ENCODE assay signal across 1 cellular context in genomic region chr7:22854158-22855048, GRCh38.
A peak's percentile ranks its signal among the peaks of the same experiment; 100 is the strongest.
TF ChIP-seq lines count a peak whose summit lies in the region.

No MANE protein-coding gene starts in this region.

TF ChIP-seq in H1, 55 proteins besides CTCF, POLR2A, EP300 and RAD21 (continued from another document):
- TF ChIP-seq E2F6 (IDR thresholded peaks at IDR 0.05) (peak; percentile 93), PHF8 (conservative IDR thresholded peaks at IDR 0.05; ENCODE audit: low read depth, low read length) (peak; percentile 86), KDM4A (IDR thresholded peaks at IDR 0.05; ENCODE audit: low read depth, low read length, severe bottlenecking) (peak; percentile 90), SIRT6 (IDR thresholded peaks at IDR 0.05; ENCODE audit: low read length) (no peak), GABPA (IDR thresholded peaks at IDR 0.05; ENCODE audit: borderline replicate concordance, insufficient read depth, low read length) (no peak), HDAC6 (IDR thresholded peaks at IDR 0.05; ENCODE audit: low read depth, low read length) (no peak), ASH2L (IDR thresholded peaks at IDR 0.05; ENCODE audit: low read length) (peak; percentile 73), CEBPB (IDR thresholded peaks at IDR 0.05; ENCODE audit: low read depth, low read length) (no peak), ATF2 (IDR thresholded peaks at IDR 0.05; ENCODE audit: low read length) (0 out of 2 replicates have a peak, but pooled peaks have one; percentile 22), HDAC2 (IDR thresholded peaks at IDR 0.05; ENCODE audit: borderline replicate concordance in 1 of 2, low read depth in 2 of 2, low read length in 2 of 2) (peak in 1 of 2 experiments; percentile 78; a peak in 1 of 4 replicates), MAX (IDR thresholded peaks at IDR 0.05) (peak; percentile 98), GTF2F1 (IDR thresholded peaks at IDR 0.05; ENCODE audit: borderline replicate concordance, low read depth, low read length) (peak; percentile 74), SIN3A (conservative IDR thresholded peaks at IDR 0.05 in 1 of 2, IDR thresholded peaks at IDR 0.05 in 1 of 2; ENCODE audit: low read depth in 1 of 2, low read length in 2 of 2) (peak in 1 of 2 experiments; percentile 34; a peak in 1 of 4 replicates), USF2 (IDR thresholded peaks at IDR 0.05; ENCODE audit: low read length) (peak; percentile 57), POLR2AphosphoS5 (IDR thresholded peaks at IDR 0.05; ENCODE audit: low read depth, low read length) (peak; percentile 87), RBBP5 (IDR thresholded peaks at IDR 0.05; ENCODE audit: borderline replicate concordance, low read depth, low read length) (peak; percentile 84), CTBP2 (IDR thresholded peaks at IDR 0.05; ENCODE audit: borderline replicate concordance, insufficient read depth, insufficient read length, low read length) (no peak)
